In the genomic region with DNA sequence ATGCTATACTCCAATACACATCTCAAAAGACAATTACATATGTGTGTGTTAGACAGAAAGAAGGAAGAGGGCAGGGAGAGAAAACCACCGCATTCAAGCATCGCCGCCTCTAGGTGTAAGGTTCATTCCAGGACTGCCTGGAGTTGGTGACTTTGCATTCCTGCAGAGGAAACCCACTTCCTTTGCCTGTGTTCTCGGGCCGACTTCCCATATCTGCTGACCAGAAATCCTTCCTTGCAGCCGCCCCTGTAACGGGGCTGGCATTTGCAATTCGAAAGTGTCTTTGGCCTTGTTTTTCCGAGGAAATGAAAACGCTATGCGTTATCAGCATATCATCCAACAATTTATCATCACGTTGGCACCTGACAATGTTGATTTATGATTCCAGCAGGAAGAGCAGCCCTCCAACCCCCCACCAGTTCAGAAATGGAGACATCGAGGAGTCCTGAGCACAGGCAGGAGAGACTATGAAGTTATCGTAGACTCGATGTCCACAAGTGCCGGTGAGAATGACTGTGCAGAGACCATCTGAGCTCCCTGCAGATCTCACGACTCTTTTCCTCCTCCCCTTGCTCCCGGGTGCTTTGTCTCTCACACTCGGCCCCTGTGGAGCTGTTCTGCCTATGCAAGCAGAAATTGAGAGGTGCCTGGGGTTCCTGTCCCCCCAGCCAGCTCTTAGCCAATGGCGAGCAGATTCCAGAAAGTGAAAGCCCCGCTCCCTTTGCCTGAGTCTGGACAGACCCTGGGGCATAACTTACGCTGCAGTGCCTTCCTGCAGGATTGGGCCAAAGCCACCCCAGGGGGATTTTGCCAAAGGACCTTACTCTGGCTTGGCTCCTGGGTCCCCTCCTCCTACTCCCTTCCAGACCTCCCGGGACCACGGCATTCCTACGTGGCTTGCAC, we compare ENCODE assay signal across 8 cellular contexts.
A peak's percentile ranks its signal among the peaks of the same experiment; 100 is the strongest.
DNase-seq lines count a peak whose midpoint lies in the region; ATAC-seq and TF ChIP-seq lines count a peak whose summit lies in the region.

No MANE protein-coding gene starts in this region.

- peaks cover 14% of the 10 kb centered on the region for H3K4me1 Mint-ChIP-seq in activated T-cell treated with anti-CD3 and anti-CD28 coated beads, Interleukin-2, amount 50 U/mL, for 4 hours (ENCODE audit: low read depth)

- intact Hi-C loops in breast epithelium (cut with DNase I; ENCODE audit: low total_unique reads): no loop called here
- intact Hi-C loops in right lobe of liver (cut with DNase I): loop anchor here in 1 of 2 donors (10.0 kb wide), 1 partner anchor 142 kb away; no protein-coding TSS in a partner anchor

- peaks cover 0 to 7% of the 10 kb centered on the region in 2 donors for H3K4me1 ChIP-seq in breast epithelium
- H3K4me1 ChIP-seq in right lobe of liver: no peaks in the 10 kb centered on the region
- peaks cover 0 to 26% (median 9%) of the 10 kb centered on the region in 4 donors for H3K4me1 ChIP-seq in tibial nerve

- peak in 1 of 2 donors; percentile 28 for TF ChIP-seq EP300 in tibial nerve (IDR thresholded peaks at IDR 0.05)

- TF ChIP-seq CTCF in breast epithelium (IDR thresholded peaks at IDR 0.05) (no peak), right lobe of liver (IDR thresholded peaks at IDR 0.05) (no peak), tibial nerve (IDR thresholded peaks at IDR 0.05) (no peak)

- H3K36me3 ChIP-seq in breast epithelium (no peaks in the 10 kb centered on the region), right lobe of liver (no peaks in the 10 kb centered on the region), tibial nerve (no peaks in the 10 kb centered on the region)

- WGBS in right lobe of liver (ENCODE audit: insufficient coverage, low coverage, low lambda C conversion rate, missing lambda C conversion rate): 25% methylated on average over 25 of the region's 25 CpGs
- WGBS in tibial nerve, 2 donors: 34 to 38% methylated on average over 25 of the region's 25 CpGs

- no peaks in the 10 kb centered on the region for H3K27me3 Mint-ChIP-seq in activated T-cell treated with anti-CD3 and anti-CD28 coated beads, Interleukin-2, amount 50 U/mL, for 4 hours (ENCODE audit: low read depth)

- peak overlapping the region; percentile 17 to 83 for H3K27ac ChIP-seq in breast epithelium
- peak overlapping the region in 2 of 3 donors; percentile 26 to 33 for H3K27ac ChIP-seq in right lobe of liver
- peak overlapping the region in 3 of 4 donors; percentile 2 to 55 (median 37) for H3K27ac ChIP-seq in tibial nerve

- DNase-seq in activated T-cell treated with anti-CD3 and anti-CD28 coated beads, Interleukin-2, amount 50 U/mL, for 4 hours: no peak
- no peak for DNase-seq in activated T-cell treated with anti-CD3 and anti-CD28 coated beads, Interleukin-2, amount 50 U/mL, for 1 hour
- DNase-seq in breast epithelium (ENCODE audit: low spot score in 2 of 2) (no peak), right lobe of liver (peak in 1 of 3 donors; percentile 48), tibial nerve (ENCODE audit: low spot score in 2 of 2) (no peak), HPDE6-E6E7 (ENCODE audit: extremely low spot score) (no peak), NCI-H1694 treated with DMSO at 0.1 percent for 48 hours (lab: John Stamatoyannopoulos, UW) (no peak), middle frontal gyrus (ENCODE audit: extremely low spot score, low spot score) (no peak)

- no peaks in the 10 kb centered on the region for H3K36me3 Mint-ChIP-seq in activated T-cell treated with anti-CD3 and anti-CD28 coated beads, Interleukin-2, amount 50 U/mL, for 4 hours (ENCODE audit: insufficient read depth)

- H3K9me3 Mint-ChIP-seq in activated T-cell treated with anti-CD3 and anti-CD28 coated beads, Interleukin-2, amount 50 U/mL, for 4 hours: no peaks in the 10 kb centered on the region

- H3K4me3 ChIP-seq in breast epithelium (peak overlapping the region; percentile 13 to 64 (median 42)), right lobe of liver (peak overlapping the region in 1 of 3 donors; percentile 27), tibial nerve (peak overlapping the region; percentile 9 to 36 (median 12))

- peak in 1 of 2 donors; percentile 30 for ATAC-seq in activated T-cell treated with anti-CD3 and anti-CD28 coated beads, Interleukin-2, amount 50 U/mL, for 4 hours
- ATAC-seq in right lobe of liver: peak; percentile 64 to 74 (median 72)

- TF ChIP-seq POLR2A in breast epithelium (IDR thresholded peaks at IDR 0.05) (no peak), right lobe of liver (IDR thresholded peaks at IDR 0.05) (no peak), tibial nerve (IDR thresholded peaks at IDR 0.05) (no peak)

- no peaks in the 10 kb centered on the region for H3K9me3 ChIP-seq in breast epithelium
- H3K9me3 ChIP-seq in right lobe of liver: no peaks in the 10 kb centered on the region
- no peaks in the 10 kb centered on the region for H3K9me3 ChIP-seq in tibial nerve

- peak overlapping the region; percentile 57 for H3K4me3 Mint-ChIP-seq in activated T-cell treated with anti-CD3 and anti-CD28 coated beads, Interleukin-2, amount 50 U/mL, for 4 hours

- H3K27me3 ChIP-seq in breast epithelium: no peaks in the 10 kb centered on the region
- no peaks in the 10 kb centered on the region for H3K27me3 ChIP-seq in right lobe of liver
- H3K27me3 ChIP-seq in tibial nerve: no peaks in the 10 kb centered on the region
